8 cellular contexts compared by ENCODE assay signal in the genomic region with DNA sequence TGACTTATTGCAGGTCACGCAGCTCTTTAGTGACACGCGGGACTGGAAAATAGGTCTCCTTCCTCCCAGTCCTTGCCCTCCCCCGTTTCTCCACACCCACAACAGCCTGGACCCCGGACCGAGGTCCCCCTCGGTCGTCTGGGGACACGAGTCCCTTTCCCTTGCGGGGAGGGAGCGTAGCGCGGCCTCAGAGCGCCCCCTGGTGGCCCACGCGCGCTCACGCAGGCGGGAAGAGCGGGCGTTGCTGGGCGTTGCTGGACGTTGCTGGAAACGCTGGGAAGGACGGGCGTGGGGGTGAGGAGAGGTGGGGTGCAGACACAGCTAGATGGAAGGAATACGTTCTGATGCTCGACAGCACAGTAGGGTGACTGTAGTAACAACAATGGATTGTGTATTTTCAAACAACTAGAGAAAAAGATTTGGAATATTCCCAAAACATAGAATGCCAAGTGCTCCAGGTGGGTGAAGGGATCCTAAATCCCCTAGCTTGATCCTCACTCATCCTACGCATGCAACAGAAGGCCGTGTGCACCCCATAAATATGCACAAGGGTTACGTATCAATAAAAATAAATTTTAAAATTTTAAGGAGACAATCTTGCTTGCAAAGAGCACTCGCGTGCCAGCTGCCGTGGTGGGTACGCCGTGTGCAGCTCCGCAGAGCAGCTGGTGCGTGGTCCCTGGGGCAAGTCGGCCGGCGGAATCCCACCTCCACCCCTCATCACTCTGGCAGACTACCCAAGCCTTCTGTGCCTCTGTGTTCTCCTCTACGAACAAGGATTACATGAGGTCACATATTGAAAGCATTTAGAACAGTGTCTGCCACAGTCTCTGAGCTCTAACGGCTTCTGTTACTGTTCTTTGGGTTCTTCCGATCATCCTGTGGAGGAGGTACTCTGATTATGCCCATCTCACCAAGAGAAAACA.
DNase-seq lines count a peak whose midpoint lies in the region; ATAC-seq and TF ChIP-seq lines count a peak whose summit lies in the region.

No MANE protein-coding gene starts in this region.

- H3K4me2 ChIP-seq in PC-9 (no peak overlapping the region), osteoblast (ENCODE audit: insufficient read depth, low read length) (no peak overlapping the region)

- H2AFZ ChIP-seq in PC-9 (no peak overlapping the region), osteoblast (ENCODE audit: low read length) (no peak overlapping the region)

- H3K79me2 ChIP-seq in PC-9 (ENCODE audit: low read depth) = no peaks in the 10 kb centered on the region
- H3K79me2 ChIP-seq in osteoblast (ENCODE audit: insufficient read depth, low read length) = no peaks in the 10 kb centered on the region

- no peaks in the 10 kb centered on the region for H3F3A ChIP-seq in PC-9 (ENCODE audit: insufficient read depth, low read depth)

- H3K4me1 ChIP-seq in PC-9 (replicated peaks; ENCODE audit: insufficient read depth) (no peaks in the 10 kb centered on the region), osteoblast (ENCODE audit: insufficient read depth, low read length) (no peaks in the 10 kb centered on the region), tibial artery (peaks cover 0 to 11% (median 6%) of the 10 kb centered on the region in 4 donors)

- H3K9me3 ChIP-seq in PC-9 (ENCODE audit: insufficient read depth, low read depth) = no peaks in the 10 kb centered on the region
- H3K9me3 ChIP-seq in osteoblast (ENCODE audit: low read depth, low read length) = no peaks in the 10 kb centered on the region
- no peaks in the 10 kb centered on the region for H3K9me3 ChIP-seq in tibial artery

- ATAC-seq in GM18861 (IDR thresholded peaks at IDR 0.05; ENCODE audit: unreplicated experiment) = no peak

- POLR2A ChIA-PET in PC-9 (lab: Charles Lee; ENCODE audit: unreplicated experiment) = no interaction called here

- H3K27ac ChIP-seq in HL-60 (replicated peaks) (no peak overlapping the region), PC-9 (no peak overlapping the region), osteoblast (ENCODE audit: low read depth, low read length) (no peak overlapping the region), tibial artery (no peak overlapping the region)

- CTCF ChIA-PET in PC-9 (lab: Charles Lee) = interaction anchor here (0.7 to 1.1 kb wide), 5 partner anchors 8 to 605 kb away, joined by 3 read pairs; no protein-coding TSS in a partner anchor

- DNase-seq in DMS114 treated with DMSO at 0.1 percent for 48 hours (lab: John Stamatoyannopoulos, UW; ENCODE audit: unreplicated experiment) (peak; percentile 54), HL-60 (ENCODE audit: low read depth in 1 of 2, low spot score in 1 of 2) (peak in 1 of 2 experiments; percentile 62), PC-9 (peak; percentile 40 to 64), foreskin fibroblast (peak; percentile 29 to 82), osteoblast (ENCODE audit: insufficient read length, low spot score, missing footprints) (peak; percentile 98), tibial artery (no peak)
- peak; percentile 53 to 61 for DNase-seq in activated T-helper 1 cell treated with anti-CD3 and anti-CD28 coated beads, Interleukin-2, amount 50 U/mL, for 16 hours (ENCODE audit: low read depth in 1 of 2, low spot score in 1 of 2)

- no peaks in the 10 kb centered on the region for H3K27me3 ChIP-seq in HL-60 (ENCODE audit: insufficient read depth, poor library complexity, severe bottlenecking)
- no peaks in the 10 kb centered on the region for H3K27me3 ChIP-seq in PC-9 (ENCODE audit: insufficient read depth, low read depth)
- peaks cover 21% of the 10 kb centered on the region for H3K27me3 ChIP-seq in osteoblast (ENCODE audit: insufficient read depth, low read length)
- no peaks in the 10 kb centered on the region for H3K27me3 ChIP-seq in tibial artery

- H3K4me3 ChIP-seq in HL-60 (replicated peaks; ENCODE audit: insufficient read depth, low read length) (peak overlapping the region; percentile 15), PC-9 (no peak overlapping the region), foreskin fibroblast (ENCODE audit: low read depth in 1 of 2, low read length in 2 of 2) (peak overlapping the region; percentile 26 to 32), osteoblast (ENCODE audit: insufficient read depth, low read length) (no peak overlapping the region), tibial artery (no peak overlapping the region)

- TF ChIP-seq CTCF in HL-60 (IDR thresholded peaks at IDR 0.05; ENCODE audit: insufficient read depth, low read length) (peak; percentile 78), PC-9 (conservative IDR thresholded peaks at IDR 0.05) (peak; percentile 100), foreskin fibroblast (IDR thresholded peaks at IDR 0.05; ENCODE audit: low read depth, low read length) (peak; percentile 95), osteoblast (IDR thresholded peaks at IDR 0.05; ENCODE audit: extremely low read depth, low read depth, low read length) (peak; percentile 87), tibial artery (IDR thresholded peaks at IDR 0.05) (peak; percentile 99 to 100)

- H4K20me1 ChIP-seq in PC-9 (ENCODE audit: insufficient read depth) = no peaks in the 10 kb centered on the region
- no peaks in the 10 kb centered on the region for H4K20me1 ChIP-seq in osteoblast (ENCODE audit: insufficient read depth, low read length)

- no peaks in the 10 kb centered on the region for H3K36me3 ChIP-seq in PC-9 (ENCODE audit: low read depth)
- no peaks in the 10 kb centered on the region for H3K36me3 ChIP-seq in osteoblast (ENCODE audit: insufficient read depth, low read length)
- H3K36me3 ChIP-seq in tibial artery = peaks cover 0 to 22% (median 22%) of the 10 kb centered on the region in 3 donors

- no peaks in the 10 kb centered on the region for H3K9me2 ChIP-seq in PC-9 (ENCODE audit: insufficient read depth)

- intact Hi-C loops in PC-9 (cut with micrococcal nuclease; ENCODE audit: unreplicated experiment) = loop anchor here (2.0 kb wide), 1 partner anchor 104 kb away; no protein-coding TSS in a partner anchor
- intact Hi-C loops in tibial artery (cut with DNase I; ENCODE audit: low total_unique reads) = loop anchor here (2.0 to 5.0 kb wide), 2 partner anchors 45 to 94 kb away; no protein-coding TSS in a partner anchor

- no TSS peak for BruUV-seq in PC-9 (replicated peaks; lab: Mats Ljungman, UMichigan)

Comparison
In these comparisons a context has a peak if more than half of its experiments do, and no peak if none do; other contexts are left out.
1. DNase-seq: peak in DMS114 treated with DMSO at 0.1 percent for 48 hours (single experiment), PC-9 (2 of 2), activated T-helper 1 cell treated with anti-CD3 and anti-CD28 coated beads, Interleukin-2, amount 50 U/mL, for 16 hours (2 of 2), foreskin fibroblast (2 of 2) and osteoblast (single experiment); none in tibial artery (0 of 2).
2. H3K4me3 ChIP-seq: peak in HL-60 (single experiment) and foreskin fibroblast (2 of 2); none in PC-9 (single experiment), osteoblast (single experiment) and tibial artery (0 of 2).
3. Peak in every context shown above with its lines, with median percentiles within 50 percentile points of each other: CTCF ChIP-seq.